In genomic region chr1:221743416-221744208, GRCh38 we compare ENCODE assay signal across 8 cellular contexts. TPM values are rescaled to one million over a fixed set of nuclear protein-coding genes. Genes with fewer than 3 reads are reported as not detected.
DNase-seq lines count a peak whose midpoint lies in the region; ATAC-seq and TF ChIP-seq lines count a peak whose summit lies in the region.

No MANE protein-coding gene starts in this region.

- no peak for DNase-seq in GM23248
- no peak for DNase-seq in fibroblast of mammary gland (ENCODE audit: low read depth)
- no peak for DNase-seq in psoas muscle
- DNase-seq in iPS-NIHi11 (ENCODE audit: low spot score), result no peak
- no peak for DNase-seq in posterior vena cava (ENCODE audit: low spot score)
- DNase-seq in cerebellar nuclear complex (lab: John Stamatoyannopoulos, UW), result no peak

- no peaks in the 10 kb centered on the region for H3K27me3 ChIP-seq in GM23248 (replicated peaks; ENCODE audit: insufficient read depth)
- peaks cover 3% of the 10 kb centered on the region; the same call in 1 of the 2 replicates for H3K27me3 ChIP-seq in OCI-LY3 (ENCODE audit: low read depth, low read length)
- no peaks in the 10 kb centered on the region for H3K27me3 ChIP-seq in psoas muscle (ENCODE audit: insufficient read depth in 3 of 3, low read length in 2 of 3)

- H3K4me1 ChIP-seq in GM23248 (ENCODE audit: insufficient read depth), result peaks cover 14% of the 10 kb centered on the region; the same call in 1 of the 2 replicates
- peaks cover 30% of the 10 kb centered on the region for H3K4me1 ChIP-seq in OCI-LY3 (ENCODE audit: low read length)
- H3K4me1 ChIP-seq in psoas muscle, result peaks cover 17% of the 10 kb centered on the region

- peak overlapping the region; percentile 75 for H2AFZ ChIP-seq in GM23248
- H2AFZ ChIP-seq in OCI-LY3 (ENCODE audit: low read depth, low read length), result 0 out of 2 replicates have a peak overlapping the region, but pooled peaks have one; percentile 50

- in situ Hi-C loops in GM23248 (cut with MboI), result loop anchor here (10.0 kb wide), 3 partner anchors 121 to 711 kb away; no protein-coding TSS in a partner anchor

- H3K4me2 ChIP-seq in GM23248 (ENCODE audit: unreplicated experiment), result peak overlapping the region; percentile 81
- H3K4me2 ChIP-seq in OCI-LY3 (ENCODE audit: low read length), result peak overlapping the region; percentile 79

- H3K9me3 ChIP-seq in GM23248 (ENCODE audit: low read depth), result no peaks in the 10 kb centered on the region
- no peaks in the 10 kb centered on the region for H3K9me3 ChIP-seq in OCI-LY3 (ENCODE audit: insufficient read depth, low read length)
- H3K9me3 ChIP-seq in psoas muscle, result no peaks in the 10 kb centered on the region

- 42 to 44% methylated on average over 16 of the region's 16 CpGs for WGBS in GM23248 (ENCODE audit: low coverage in 1 of 2, low lambda C conversion rate in 2 of 2, missing lambda C conversion rate in 2 of 2), 2 experiments
- WGBS in psoas muscle, 3 donors, result 37 to 42% (median 38%) methylated on average over 16 of the region's 16 CpGs

- no peaks in the 10 kb centered on the region for H3K9me2 ChIP-seq in GM23248 (ENCODE audit: insufficient read depth)

- H3K36me3 ChIP-seq in GM23248 (ENCODE audit: low read depth) (no peaks in the 10 kb centered on the region), OCI-LY3 (replicated peaks; ENCODE audit: low read depth, low read length) (peaks cover 15% of the 10 kb centered on the region), psoas muscle (ENCODE audit: insufficient read depth in 1 of 2, low read depth in 1 of 2) (peaks cover 0 to 1% of the 10 kb centered on the region in 2 donors)

- intact Hi-C loops in psoas muscle (cut with DNase I) (loop anchor here (5.0 to 10.0 kb wide), 7 partner anchors 131 to 431 kb away; no protein-coding TSS in a partner anchor), posterior vena cava (cut with DNase I) (no loop called here)

- 0 out of 2 replicates have a peak, but pooled peaks cover 7% of the 10 kb centered on the region for H3F3A ChIP-seq in GM23248 (ENCODE audit: insufficient read depth)

- H4K20me1 ChIP-seq in GM23248 (ENCODE audit: insufficient read depth), result no peaks in the 10 kb centered on the region
- H4K20me1 ChIP-seq in OCI-LY3 (ENCODE audit: insufficient read depth, low read length), result peaks cover 20% of the 10 kb centered on the region

- peak overlapping the region; percentile 83 for H3K9ac ChIP-seq in GM23248
- peak overlapping the region; percentile 90 for H3K9ac ChIP-seq in OCI-LY3 (ENCODE audit: low read length)

- no peak for ATAC-seq in psoas muscle

- peak overlapping the region; percentile 84 for H3K27ac ChIP-seq in GM23248
- H3K27ac ChIP-seq in OCI-LY3 (ENCODE audit: low read length), result peak overlapping the region; percentile 87
- peak overlapping the region; percentile 99 for H3K27ac ChIP-seq in psoas muscle

- TF ChIP-seq CTCF in GM12875 (IDR thresholded peaks at IDR 0.05; ENCODE audit: borderline replicate concordance, insufficient read depth, low read depth, low read length) (no peak), OCI-LY3 (IDR thresholded peaks at IDR 0.05; ENCODE audit: low read depth, low read length) (no peak), fibroblast of mammary gland (conservative IDR thresholded peaks at IDR 0.05; ENCODE audit: control insufficient read depth, insufficient read depth, low read depth, low read length) (no peak), psoas muscle (IDR thresholded peaks at IDR 0.05) (no peak)

- H3K4me3 ChIP-seq in GM12875 (ENCODE audit: low read depth, low read length) (peak overlapping the region; percentile 88), GM23248 (peak overlapping the region; percentile 70), OCI-LY3 (ENCODE audit: low read length) (peak overlapping the region; percentile 84), fibroblast of mammary gland (ENCODE audit: control insufficient read depth, low read depth, low read length) (peak overlapping the region; percentile 56), psoas muscle (peak overlapping the region; percentile 80)

- peaks cover 31% of the 10 kb centered on the region for H3K79me2 ChIP-seq in GM23248 (ENCODE audit: insufficient read depth)
- H3K79me2 ChIP-seq in OCI-LY3 (ENCODE audit: low read length), result peaks cover 32% of the 10 kb centered on the region

RNA-seq across cellular contexts. Expression of gene DUSP10, which starts 1.7 kb away (rescaled TPM):
- total RNA-seq in GM23248 (2014; rRNA removed; shearing (Covaris generic)), result 10.5 and 19.3 TPM in 2 replicates
- polyA plus RNA-seq in GM23248 (2016; fragmentation: Nextera tagmentation; extraction: Ambion mirVana) (16.2 and 16.4 TPM in 2 replicates), psoas muscle (1 to 10 TPM; 4.7 to 6.1 (median 4.8) TPM)
- total RNA-seq in psoas muscle (10 to 100 TPM in 2 of 4 donors, 1 to 10 TPM in 2; 5.2 to 15.5 (median 9.3) TPM), posterior vena cava (1 to 10 TPM; 4.7 to 8.0 TPM)

Comparison
In these comparisons a context has a peak if more than half of its experiments do, and no peak if none do; other contexts are left out.
1. intact Hi-C loops: an anchor here in psoas muscle (5.0 to 10.0 kb wide); none called in posterior vena cava.